1 cellular context compared by ENCODE assay signal in genomic region chr5:119267958-119268386, GRCh38.
A peak's percentile ranks its signal among the peaks of the same experiment; 100 is the strongest.
TF ChIP-seq lines count a peak whose summit lies in the region.

No MANE protein-coding gene starts in this region.

TF ChIP-seq in HepG2, 621 proteins besides CTCF, POLR2A, EP300 and RAD21 (continued from another document and continues in another):
- TF ChIP-seq MAFK (conservative IDR thresholded peaks at IDR 0.05 in 1 of 2, IDR thresholded peaks at IDR 0.05 in 1 of 2; ENCODE audit: low read length in 2 of 2) (no peak), ZNF598 (CRISPR knock-in tag; IDR thresholded peaks at IDR 0.05; ENCODE audit: borderline replicate concordance) (no peak), PAX8 (CRISPR knock-in tag; IDR thresholded peaks at IDR 0.05; ENCODE audit: borderline replicate concordance) (no peak), MAZ (IDR thresholded peaks at IDR 0.05; ENCODE audit: borderline replicate concordance, low read depth, low read length) (peak; percentile 65; the same call in 1 of the 2 replicates), MAZ (CRISPR knock-in tag; IDR thresholded peaks at IDR 0.05; ENCODE audit: low read depth) (no peak), MIER3 (CRISPR knock-in tag; IDR thresholded peaks at IDR 0.05; ENCODE audit: borderline replicate concordance) (0 out of 2 replicates have a peak, but pooled peaks have one; percentile 30), ZNF549 (CRISPR knock-in tag; IDR thresholded peaks at IDR 0.05) (0 out of 2 replicates have a peak, but pooled peaks have one; percentile 55), ZNF10 (CRISPR knock-in tag; IDR thresholded peaks at IDR 0.05; ENCODE audit: borderline replicate concordance, low read depth) (no peak), ZBTB7B (CRISPR knock-in tag; IDR thresholded peaks at IDR 0.05) (no peak), POGK (CRISPR knock-in tag; conservative IDR thresholded peaks at IDR 0.05) (no peak), KIAA2018 (CRISPR knock-in tag; IDR thresholded peaks at IDR 0.05; ENCODE audit: borderline replicate concordance) (no peak), ARID4A (CRISPR knock-in tag; IDR thresholded peaks at IDR 0.05; ENCODE audit: borderline replicate concordance) (no peak), ZNF234 (CRISPR knock-in tag; conservative IDR thresholded peaks at IDR 0.05) (no peak), SOX6 (IDR thresholded peaks at IDR 0.05) (no peak), SOX6 (CRISPR knock-in tag; IDR thresholded peaks at IDR 0.05) (no peak), TOE1 (CRISPR knock-in tag; IDR thresholded peaks at IDR 0.05) (no peak), ZFP37 (CRISPR knock-in tag; IDR thresholded peaks at IDR 0.05; ENCODE audit: borderline replicate concordance) (no peak), ZFP1 (CRISPR knock-in tag; IDR thresholded peaks at IDR 0.05) (no peak), DMTF1 (CRISPR knock-in tag; IDR thresholded peaks at IDR 0.05) (no peak), PATZ1 (CRISPR knock-in tag; IDR thresholded peaks at IDR 0.05) (no peak), IRF9 (CRISPR knock-in tag; IDR thresholded peaks at IDR 0.05; ENCODE audit: borderline replicate concordance) (no peak), SNAPC5 (CRISPR knock-in tag; IDR thresholded peaks at IDR 0.05; ENCODE audit: borderline replicate concordance) (peak; percentile 81; the same call in 1 of the 2 replicates), MXI1 (IDR thresholded peaks at IDR 0.05; ENCODE audit: borderline replicate concordance, low read depth, low read length) (no peak), ZBTB3 (CRISPR knock-in tag; IDR thresholded peaks at IDR 0.05; ENCODE audit: borderline replicate concordance, low read depth) (no peak), ZFP62 (CRISPR knock-in tag; IDR thresholded peaks at IDR 0.05) (no peak), RBM39 (IDR thresholded peaks at IDR 0.05; ENCODE audit: low read depth, low read length, poor library complexity, severe bottlenecking) (no peak), STAT6 (CRISPR knock-in tag; IDR thresholded peaks at IDR 0.05; ENCODE audit: borderline replicate concordance) (no peak; the same call in 1 of the 2 replicates), GATA4 (IDR thresholded peaks at IDR 0.05; ENCODE audit: borderline replicate concordance, low read depth) (no peak), NFE2L1 (CRISPR knock-in tag; IDR thresholded peaks at IDR 0.05; ENCODE audit: borderline replicate concordance) (no peak), MEF2D (CRISPR knock-in tag; IDR thresholded peaks at IDR 0.05) (no peak), ZNF562 (CRISPR knock-in tag; IDR thresholded peaks at IDR 0.05; ENCODE audit: borderline replicate concordance) (no peak), PRPF4 (IDR thresholded peaks at IDR 0.05; ENCODE audit: low read depth, low read length, poor library complexity, severe bottlenecking) (no peak), IRF1 (CRISPR knock-in tag; IDR thresholded peaks at IDR 0.05; ENCODE audit: low read depth) (no peak)
